17 cellular contexts compared by ENCODE assay signal in genomic region chr15:100569406-100569805, GRCh38. TPM values are rescaled to one million over a fixed set of nuclear protein-coding genes. Genes with fewer than 3 reads are reported as not detected.
DNase-seq lines count a peak whose midpoint lies in the region; ATAC-seq and TF ChIP-seq lines count a peak whose summit lies in the region.
"Had no signal": no experiment of that assay in that cellular context is flagged by ENCODE, and none has a peak within 500 bp of the region (broad histone marks: within the 10 kb centered on the region; RNA-seq: fewer than 3 reads in every experiment).

No MANE protein-coding gene starts in this region.

- no peaks in the 10 kb centered on the region for H3F3A ChIP-seq in neural progenitor cell (ENCODE audit: low read depth)

- H3K27me3 Mint-ChIP-seq in activated naive CD4-positive, alpha-beta T cell treated with anti-CD3 and anti-CD28 coated beads, Interleukin-2, amount 50 U/mL, for 24 hours, result no peaks in the 10 kb centered on the region
- H3K27me3 Mint-ChIP-seq in neural progenitor cell (ENCODE audit: insufficient read depth, low read depth), result no peaks in the 10 kb centered on the region
- H3K27me3 Mint-ChIP-seq in glutamatergic neuron (ENCODE audit: unreplicated experiment), result no peaks in the 10 kb centered on the region

- dilution Hi-C loops in IMR-90 (cut with HindIII; ENCODE audit: low sequenced_read_pairs, unreplicated experiment), result no loop called here

- no peaks in the 10 kb centered on the region for H3K27me3 ChIP-seq in IMR-90 (ENCODE audit: control insufficient read depth, insufficient read depth, low read length)
- H3K27me3 ChIP-seq in neural progenitor cell, result no peaks in the 10 kb centered on the region
- H3K27me3 ChIP-seq: BE2C had no signal

- H3K9me3 ChIP-seq in IMR-90 (ENCODE audit: control insufficient read depth, insufficient read depth, low read length) (no peaks in the 10 kb centered on the region), neural progenitor cell (ENCODE audit: low read depth) (no peaks in the 10 kb centered on the region)
- H3K9me3 ChIP-seq: BE2C had no signal

- H4K91ac ChIP-seq in IMR-90 (ENCODE audit: insufficient read depth, low read depth, low read length), result no peak overlapping the region

- H3K27ac Mint-ChIP-seq in activated naive CD4-positive, alpha-beta T cell treated with anti-CD3 and anti-CD28 coated beads, Interleukin-2, amount 50 U/mL, for 24 hours, result peak overlapping the region; percentile 13
- peak overlapping the region; percentile 40 for H3K27ac Mint-ChIP-seq in neural progenitor cell
- no peak overlapping the region for H3K27ac Mint-ChIP-seq in glutamatergic neuron (ENCODE audit: unreplicated experiment)

- H2AK5ac ChIP-seq in IMR-90 (ENCODE audit: low read depth, low read length), result no peak overlapping the region

- no peak overlapping the region for H2BK15ac ChIP-seq in IMR-90 (ENCODE audit: low read depth, low read length)

- peaks cover 29% of the 10 kb centered on the region for H3K36me3 Mint-ChIP-seq in activated naive CD4-positive, alpha-beta T cell treated with anti-CD3 and anti-CD28 coated beads, Interleukin-2, amount 50 U/mL, for 24 hours
- H3K36me3 Mint-ChIP-seq in neural progenitor cell, result peaks cover 3% of the 10 kb centered on the region
- no peaks in the 10 kb centered on the region for H3K36me3 Mint-ChIP-seq in glutamatergic neuron (ENCODE audit: unreplicated experiment)

- no peak overlapping the region for H4K8ac ChIP-seq in IMR-90 (ENCODE audit: low read depth in 2 of 2, low read length in 2 of 2)

- peak; percentile 57 for ATAC-seq in IMR-90 (ENCODE audit: low read depth)
- ATAC-seq: K562 had no signal

- no peak overlapping the region for H4K5ac ChIP-seq in IMR-90 (ENCODE audit: low read depth, low read length)

- H3K9me1 ChIP-seq in IMR-90 (ENCODE audit: insufficient read depth, low read length), result no peaks in the 10 kb centered on the region

- no peak overlapping the region for H3K56ac ChIP-seq in IMR-90 (ENCODE audit: extremely low read depth, insufficient read depth, low read length)

- DNase-seq in activated naive CD4-positive, alpha-beta T cell (lab: John Stamatoyannopoulos, UW), result no peak
- DNase-seq in IMR-90 (peak; percentile 54), amniotic epithelial cell (ENCODE audit: low read depth) (peak; percentile 75), neural progenitor cell (ENCODE audit: low spot score) (no peak), glutamatergic neuron (no peak), NCI-H1436 treated with DMSO at 0.1 percent for 48 hours (lab: John Stamatoyannopoulos, UW) (no peak)
- DNase-seq in activated CD8-positive, alpha-beta memory T cell treated with anti-CD3 and anti-CD28 coated beads, Interleukin-2, amount 50 U/mL, for 4 hours, result no peak
- DNase-seq: BE2C, DMS153, NCI-H1694 treated with DMSO at 0.1 percent for 48 hours, NCI-H446, NCI-H748 treated with DMSO at 0.1 percent for 48 hours, Right ventricle myocardium superior had no signal

- H2AK9ac ChIP-seq in IMR-90 (replicated peaks; ENCODE audit: low read depth, low read length, poor library complexity), result no peak overlapping the region

- H3K4ac ChIP-seq in IMR-90 (ENCODE audit: low read depth, low read length), result no peak overlapping the region

- H3K14ac ChIP-seq in IMR-90 (replicated peaks; ENCODE audit: low read depth, low read length), result no peak overlapping the region

- no TSS peak for BruUV-seq in IMR-90 (replicated peaks; lab: Mats Ljungman, UMichigan)

- intact Hi-C loops in IMR-90 (cut with micrococcal nuclease), result no loop called here

- H3K4me3 ChIP-seq in IMR-90 (ENCODE audit: insufficient read depth, low read depth, low read length) (no peak overlapping the region), neural progenitor cell (no peak overlapping the region)
- H3K4me3 ChIP-seq: K562 had no signal

- no peak overlapping the region for H3K4me3 Mint-ChIP-seq in activated naive CD4-positive, alpha-beta T cell treated with anti-CD3 and anti-CD28 coated beads, Interleukin-2, amount 50 U/mL, for 24 hours
- H3K4me3 Mint-ChIP-seq in neural progenitor cell, result no peak overlapping the region
- no peak overlapping the region for H3K4me3 Mint-ChIP-seq in glutamatergic neuron (ENCODE audit: unreplicated experiment)

- no peaks in the 10 kb centered on the region for H3K79me2 ChIP-seq in neural progenitor cell (ENCODE audit: low read depth)

- no peak overlapping the region for H3K27ac ChIP-seq in IMR-90 (ENCODE audit: insufficient read depth, low read length)
- H3K27ac ChIP-seq in neural progenitor cell, result no peak overlapping the region
- H3K27ac ChIP-seq: HL-60 had no signal

- H2BK20ac ChIP-seq in IMR-90 (ENCODE audit: low read depth, low read length), result no peak overlapping the region

- POLR2A ChIA-PET in IMR-90 (lab: Charles Lee; ENCODE audit: unreplicated experiment), result no interaction called here

- CTCF ChIA-PET in IMR-90 (lab: Yijun Ruan, JAX), result interaction anchor here (0.6 kb wide), 1 partner anchor 220 kb away, joined by 3 read pairs; no protein-coding TSS in a partner anchor

- no peaks in the 10 kb centered on the region; a peak in 2 of 4 replicates for H3K79me1 ChIP-seq in IMR-90 (ENCODE audit: low read depth in 1 of 2, low read length in 2 of 2)

- peaks cover 60% of the 10 kb centered on the region for H3K4me1 Mint-ChIP-seq in activated naive CD4-positive, alpha-beta T cell treated with anti-CD3 and anti-CD28 coated beads, Interleukin-2, amount 50 U/mL, for 24 hours
- no peaks in the 10 kb centered on the region for H3K4me1 Mint-ChIP-seq in neural progenitor cell
- no peaks in the 10 kb centered on the region for H3K4me1 Mint-ChIP-seq in glutamatergic neuron (ENCODE audit: low read depth, unreplicated experiment)

- H4K20me1 ChIP-seq in IMR-90 (ENCODE audit: insufficient read depth, low read length), result no peaks in the 10 kb centered on the region
- no peaks in the 10 kb centered on the region for H4K20me1 ChIP-seq in neural progenitor cell (ENCODE audit: low read depth)

- H3K18ac ChIP-seq in IMR-90 (ENCODE audit: low read depth, low read length), result no peak overlapping the region

- H3K9me3 Mint-ChIP-seq in activated naive CD4-positive, alpha-beta T cell treated with anti-CD3 and anti-CD28 coated beads, Interleukin-2, amount 50 U/mL, for 24 hours, result no peaks in the 10 kb centered on the region
- H3K9me3 Mint-ChIP-seq in neural progenitor cell (no peaks in the 10 kb centered on the region), glutamatergic neuron (ENCODE audit: unreplicated experiment) (no peaks in the 10 kb centered on the region)

- H3K36me3 ChIP-seq in IMR-90 (ENCODE audit: control insufficient read depth, insufficient read depth, low read length) (peaks cover 8% of the 10 kb centered on the region), neural progenitor cell (no peaks in the 10 kb centered on the region)

- H2AFZ ChIP-seq in IMR-90 (replicated peaks; ENCODE audit: low read length, poor library complexity) (no peak overlapping the region), neural progenitor cell (replicated peaks) (no peak overlapping the region)

- in situ Hi-C loops in IMR-90 (cut with MboI; ENCODE audit: low sequenced_read_pairs), result loop anchor here (10.0 kb wide), 1 partner anchor 635 kb away; no protein-coding TSS in a partner anchor

- H3K23ac ChIP-seq in IMR-90 (ENCODE audit: low read depth, low read length), result no peak overlapping the region

- no peak for TF ChIP-seq RAD21 in IMR-90 (IDR thresholded peaks at IDR 0.05; ENCODE audit: low read length)

- H3K4me2 ChIP-seq in IMR-90 (ENCODE audit: low read depth, low read length) (no peak overlapping the region), neural progenitor cell (no peak overlapping the region)

- H2BK120ac ChIP-seq in IMR-90 (ENCODE audit: low read depth, low read length), result no peak overlapping the region

- no CpG with 5 or more reads among the region's 7 CpGs for WGBS in IMR-90 (ENCODE audit: extremely low coverage in 2 of 2, insufficient read length in 1 of 2), 2 experiments

- no peak for TF ChIP-seq POLR2A in IMR-90 (IDR thresholded peaks at IDR 0.05; ENCODE audit: low read depth, low read length)

- TF ChIP-seq CTCF in IMR-90 (conservative IDR thresholded peaks at IDR 0.05; ENCODE audit: low read depth, low read length) (no peak), neural progenitor cell (IDR thresholded peaks at IDR 0.05) (no peak), glutamatergic neuron (IDR thresholded peaks at IDR 0.05; ENCODE audit: partially characterized antibody, unreplicated experiment) (no peak)

- no peak overlapping the region for H2BK5ac ChIP-seq in IMR-90 (ENCODE audit: low read depth, low read length, poor library complexity, severe bottlenecking)

- H3K4me1 ChIP-seq in IMR-90 (ENCODE audit: control insufficient read depth, insufficient read depth, low read length) (0 out of 2 replicates have a peak, but pooled peaks cover 2% of the 10 kb centered on the region), neural progenitor cell (no peaks in the 10 kb centered on the region)
- H3K4me1 ChIP-seq: BE2C had no signal

- H3K9ac ChIP-seq in IMR-90 (ENCODE audit: low read depth, low read length) (no peak overlapping the region), neural progenitor cell (no peak overlapping the region)

TF ChIP-seq in IMR-90, 13 proteins besides CTCF, POLR2A, EP300 and RAD21 (continues in another document):
- TF ChIP-seq CEBPB (IDR thresholded peaks at IDR 0.05; ENCODE audit: low read depth, low read length) (0 out of 2 replicates have a peak, but pooled peaks have one; percentile 7), FOS (IDR thresholded peaks at IDR 0.05; ENCODE audit: low read depth, low read length) (no peak), RFX5 (IDR thresholded peaks at IDR 0.05; ENCODE audit: low read depth, low read length) (no peak)

RNA-seq across cellular contexts. Expression of gene LINS1, which starts 32.6 kb away (rescaled TPM):
- total RNA-seq in IMR-90 (2012; rRNA removed) (10.6 and 14.7 TPM in 2 replicates), neural progenitor cell (ENCODE audit: low replicate concordance) (15.1 and 18.7 TPM in 2 replicates), glutamatergic neuron (ENCODE audit: unreplicated experiment) (15.0 TPM)
- 6.4 and 6.9 TPM in 2 replicates for polyA plus RNA-seq in IMR-90 (2012; rRNA removed)
- 0.99 and 1.4 TPM in 2 replicates for polyA plus RNA-seq in IMR-90 (2012; cell fraction: cytosol; rRNA removed)
- 5.6 and 24.3 TPM in 2 replicates for polyA plus RNA-seq in IMR-90 (2012; cell fraction: nucleus; rRNA removed; ENCODE audit: low replicate concordance)

RNA-seq across cellular contexts. Expression of gene ASB7, which starts 33.0 kb away (rescaled TPM):
- total RNA-seq in IMR-90 (2012; rRNA removed) (15.8 and 16.7 TPM in 2 replicates), neural progenitor cell (ENCODE audit: low replicate concordance) (15.3 and 18.3 TPM in 2 replicates), glutamatergic neuron (ENCODE audit: unreplicated experiment) (14.5 TPM)
- polyA plus RNA-seq in IMR-90 (2012; rRNA removed), result 6.6 and 7.7 TPM in 2 replicates
- 3.5 and 5.6 TPM in 2 replicates for polyA plus RNA-seq in IMR-90 (2012; cell fraction: cytosol; rRNA removed)
- polyA plus RNA-seq in IMR-90 (2012; cell fraction: nucleus; rRNA removed; ENCODE audit: low replicate concordance), result 2.9 and 7.5 TPM in 2 replicates

RNA-seq across cellular contexts. Expression of gene CERS3, which starts 40.7 kb away (rescaled TPM):
- not detected in 2 replicates for total RNA-seq in IMR-90 (2012; rRNA removed)
- not detected in 2 replicates for polyA plus RNA-seq in IMR-90 (2012; rRNA removed)
- polyA plus RNA-seq in IMR-90 (2012; cell fraction: cytosol; rRNA removed), result not detected in 2 replicates
- not detected in 2 replicates for polyA plus RNA-seq in IMR-90 (2012; cell fraction: nucleus; rRNA removed; ENCODE audit: low replicate concordance)
- 0.15 TPM in 1 of 2 replicates, not detected in the other for total RNA-seq in neural progenitor cell (ENCODE audit: low replicate concordance)
- not detected for total RNA-seq in glutamatergic neuron (ENCODE audit: unreplicated experiment)
- total RNA-seq: H1, K562, Right ventricle myocardium superior had no signal
- polyA plus RNA-seq: K562 had no signal

Comparison
In these comparisons a context has a peak if more than half of its experiments do, and no peak if none do; other contexts are left out.
1. DNase-seq: peak in IMR-90 (single experiment) and amniotic epithelial cell (single experiment); none in activated naive CD4-positive, alpha-beta T cell (0 of 4), neural progenitor cell (single experiment), glutamatergic neuron (single experiment), NCI-H1436 treated with DMSO at 0.1 percent for 48 hours (single experiment) and activated CD8-positive, alpha-beta memory T cell treated with anti-CD3 and anti-CD28 coated beads, Interleukin-2, amount 50 U/mL, for 4 hours (single experiment).